Comparison of ENCODE assay signal across 8 cellular contexts in genomic region chr6:26195924-26196845, GRCh38.
A peak's percentile ranks its signal among the peaks of the same experiment; 100 is the strongest.
DNase-seq lines count a peak whose midpoint lies in the region; ATAC-seq and TF ChIP-seq lines count a peak whose summit lies in the region.

No MANE protein-coding gene starts in this region.

- peak overlapping the region; percentile 98 to 99 for H3K27ac Mint-ChIP-seq in natural killer cell

- H3K4me1 Mint-ChIP-seq in natural killer cell: peaks cover 45 to 51% of the 10 kb centered on the region in 2 donors

- intact Hi-C loops in natural killer cell (cut with micrococcal nuclease): loop anchor here (1.0 to 10.0 kb wide), 6 partner anchors 13 to 1696 kb away; a partner anchor contains a TSS

- no peaks in the 10 kb centered on the region for H3K36me3 ChIP-seq in duodenal mucosa (ENCODE audit: control insufficient read depth in 1 of 2, insufficient read depth in 2 of 2, low read length in 2 of 2)

- H3K4me3 ChIP-seq in duodenal mucosa (ENCODE audit: low read depth in 1 of 2, low read length in 2 of 2): peak overlapping the region; percentile 76 to 88

- H3K36me3 Mint-ChIP-seq in natural killer cell: no peaks in the 10 kb centered on the region

- DNase-seq in activated T-cell treated with anti-CD3 and anti-CD28 coated beads for 48 hours (ENCODE audit: low read depth): peak; percentile 57
- DNase-seq in activated T-cell treated with anti-CD3 and anti-CD28 coated beads for 4 hours: no peak
- DNase-seq in natural killer cell: peak; percentile 26
- DNase-seq in SW 1271 (lab: John Stamatoyannopoulos, UW): no peak
- DNase-seq in medulla oblongata (ENCODE audit: extremely low spot score): no peak

- H3K4me3 Mint-ChIP-seq in natural killer cell: peak overlapping the region; percentile 96

- no peaks in the 10 kb centered on the region for H3K27me3 Mint-ChIP-seq in natural killer cell (ENCODE audit: low read depth in 2 of 2)

- no peaks in the 10 kb centered on the region for H3K27me3 ChIP-seq in duodenal mucosa (ENCODE audit: control insufficient read depth in 1 of 2, insufficient read depth in 2 of 2, low read length in 2 of 2)

- H3K9me3 ChIP-seq in duodenal mucosa (ENCODE audit: control insufficient read depth in 1 of 2, low read length in 2 of 2): no peaks in the 10 kb centered on the region

- ATAC-seq in natural killer cell: no peak
- ATAC-seq in HG03442 (IDR thresholded peaks at IDR 0.05; ENCODE audit: unreplicated experiment): no peak

- peaks cover 11 to 16% of the 10 kb centered on the region in 2 donors for H3K4me1 ChIP-seq in duodenal mucosa (ENCODE audit: control insufficient read depth in 1 of 2, insufficient read depth in 2 of 2, low read length in 2 of 2)

- peak; percentile 7; the same call in 1 of the 2 replicates for TF ChIP-seq POLR2A in Raji (IDR thresholded peaks at IDR 0.05; ENCODE audit: insufficient read depth, low read depth, low read length)

- H3K9ac ChIP-seq in duodenal mucosa (ENCODE audit: low read depth in 1 of 2, low read length in 2 of 2): peak overlapping the region; percentile 87 to 94

- peak overlapping the region; percentile 85 for H3K27ac ChIP-seq in duodenal mucosa (ENCODE audit: low read depth, low read length)

- H3K9me3 Mint-ChIP-seq in natural killer cell: no peaks in the 10 kb centered on the region

- no peak for TF ChIP-seq CTCF in natural killer cell (IDR thresholded peaks at IDR 0.05)

Comparison
In these comparisons a context has a peak if more than half of its experiments do, and no peak if none do; other contexts are left out.
1. DNase-seq: peak in activated T-cell treated with anti-CD3 and anti-CD28 coated beads for 48 hours (single experiment) and natural killer cell (single experiment); none in activated T-cell treated with anti-CD3 and anti-CD28 coated beads for 4 hours (single experiment), SW 1271 (0 of 2) and medulla oblongata (single experiment).